In the genomic region with DNA sequence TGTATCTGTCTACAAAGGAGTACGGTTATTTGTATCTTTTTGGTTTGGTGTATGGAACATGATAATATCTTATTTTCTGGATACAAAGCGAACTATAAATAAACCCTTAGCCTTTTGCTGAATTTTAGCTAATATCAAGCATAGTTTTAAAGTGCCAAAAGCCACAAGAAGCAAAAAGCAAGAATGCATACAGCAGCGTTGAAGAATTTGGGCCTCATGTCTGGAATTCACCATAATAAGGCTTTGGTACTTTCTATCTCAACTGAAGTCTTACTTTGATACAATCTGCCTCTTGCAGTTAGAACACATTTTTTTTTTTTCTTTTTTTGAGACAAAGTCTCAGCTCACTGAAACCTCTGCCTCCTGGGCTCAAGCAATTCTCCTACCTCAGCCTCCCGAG, we compare ENCODE assay signal across 21 cellular contexts.
"Had no signal": no experiment of that assay in that cellular context is flagged by ENCODE, and none has a peak within 500 bp of the region (broad histone marks: within the 10 kb centered on the region; RNA-seq: fewer than 3 reads in every experiment).

No MANE protein-coding gene starts in this region.

- H3K4me1 Mint-ChIP-seq: activated CD4-positive, alpha-beta memory T cell treated with anti-CD3 and anti-CD28 coated beads, Interleukin-2, amount 10 ng/mL, durations not matched to agents 7 days and 5 days; activated CD4-positive, alpha-beta T cell treated with anti-CD3 and anti-CD28 coated beads for 36 hours; activated naive CD8-positive, alpha-beta T cell treated with anti-CD3 and anti-CD28 coated beads, Interleukin-2, amount 10 ng/mL, durations not matched to agents 7 days and 5 days had no signal

- ATAC-seq: activated CD4-positive, alpha-beta T cell treated with anti-CD3 and anti-CD28 coated beads for 36 hours had no signal

- DNase-seq: activated CD4-positive, alpha-beta memory T cell treated with anti-CD3 and anti-CD28 coated beads, Interleukin-2, amount 10 ng/mL, durations not matched to agents 7 days and 5 days; activated CD4-positive, alpha-beta T cell treated with anti-CD3 and anti-CD28 coated beads for 36 hours; activated CD4-positive, alpha-beta T cell treated with anti-CD3 and anti-CD28 coated beads, Interleukin-2, amount 50 U/mL, for 1 hour; activated naive CD4-positive, alpha-beta T cell treated with anti-CD3 and anti-CD28 coated beads, Interleukin-2, amount 50 U/mL, for 16 hours; activated naive CD8-positive, alpha-beta T cell treated with anti-CD3 and anti-CD28 coated beads, Interleukin-2, amount 10 ng/mL, durations not matched to agents 7 days and 5 days; activated T-cell treated with anti-CD3 and anti-CD28 coated beads for 4 hours; aorta; MG63; NCI-H1105; NCI-H1436 treated with DMSO at 0.1 percent for 48 hours; NCI-H187; NCI-H2081; NCI-H446; NCI-H524; Peyer's patch; Right ventricle myocardium superior; SJCRH30; SK-N-SH; T-helper 1 cell had no signal

- H3K4me1 ChIP-seq: Peyer's patch, SJCRH30 had no signal

- H3K27me3 Mint-ChIP-seq: activated CD4-positive, alpha-beta memory T cell treated with anti-CD3 and anti-CD28 coated beads, Interleukin-2, amount 10 ng/mL, durations not matched to agents 7 days and 5 days; activated CD4-positive, alpha-beta T cell treated with anti-CD3 and anti-CD28 coated beads for 36 hours; activated naive CD8-positive, alpha-beta T cell treated with anti-CD3 and anti-CD28 coated beads, Interleukin-2, amount 10 ng/mL, durations not matched to agents 7 days and 5 days had no signal

- H3K9me3 Mint-ChIP-seq: activated CD4-positive, alpha-beta memory T cell treated with anti-CD3 and anti-CD28 coated beads, Interleukin-2, amount 10 ng/mL, durations not matched to agents 7 days and 5 days; activated naive CD8-positive, alpha-beta T cell treated with anti-CD3 and anti-CD28 coated beads, Interleukin-2, amount 10 ng/mL, durations not matched to agents 7 days and 5 days had no signal

- H3K9ac ChIP-seq: SK-N-SH had no signal

- H3K4me3 ChIP-seq: MG63, Peyer's patch, SJCRH30 had no signal

- H3K36me3 Mint-ChIP-seq: activated naive CD8-positive, alpha-beta T cell treated with anti-CD3 and anti-CD28 coated beads, Interleukin-2, amount 10 ng/mL, durations not matched to agents 7 days and 5 days had no signal

- H3K27me3 ChIP-seq: MG63, Peyer's patch, SJCRH30 had no signal

- H3K9me3 ChIP-seq: MG63, Peyer's patch, SJCRH30, SK-N-SH had no signal

- H3K4me3 Mint-ChIP-seq: activated CD4-positive, alpha-beta memory T cell treated with anti-CD3 and anti-CD28 coated beads, Interleukin-2, amount 10 ng/mL, durations not matched to agents 7 days and 5 days; activated CD4-positive, alpha-beta T cell treated with anti-CD3 and anti-CD28 coated beads for 36 hours; activated naive CD8-positive, alpha-beta T cell treated with anti-CD3 and anti-CD28 coated beads, Interleukin-2, amount 10 ng/mL, durations not matched to agents 7 days and 5 days had no signal

- H3K27ac Mint-ChIP-seq: activated CD4-positive, alpha-beta memory T cell treated with anti-CD3 and anti-CD28 coated beads, Interleukin-2, amount 10 ng/mL, durations not matched to agents 7 days and 5 days; activated CD4-positive, alpha-beta T cell treated with anti-CD3 and anti-CD28 coated beads for 36 hours; activated naive CD8-positive, alpha-beta T cell treated with anti-CD3 and anti-CD28 coated beads, Interleukin-2, amount 10 ng/mL, durations not matched to agents 7 days and 5 days had no signal

- H3K4me2 ChIP-seq: SK-N-SH had no signal

- H3K36me3 ChIP-seq: MG63, Peyer's patch, SJCRH30 had no signal

- H3K27ac ChIP-seq: Peyer's patch, RWPE1, SJCRH30, VCaP had no signal
